ENCODE assay signal across 20 cellular contexts in the genomic region with DNA sequence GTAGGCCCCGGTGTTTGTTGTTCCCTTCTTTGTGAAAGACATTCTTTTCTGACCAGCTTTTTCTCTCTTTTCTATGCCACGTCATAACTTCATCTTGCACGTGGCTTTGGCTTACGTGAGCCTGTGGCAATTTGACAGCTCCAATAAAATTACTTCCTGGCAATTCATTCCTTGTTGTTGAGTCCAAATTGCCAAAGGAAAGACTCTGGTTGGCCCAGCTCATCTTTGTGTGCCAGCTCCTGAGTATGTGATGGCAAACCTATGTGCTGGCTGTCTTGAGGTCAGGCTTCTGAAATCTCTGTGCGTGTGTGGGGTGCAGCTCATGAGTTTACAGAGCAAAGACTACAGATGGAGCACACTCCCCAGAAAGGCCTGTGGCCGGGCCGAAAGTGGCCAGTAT.
DNase-seq lines count a peak whose midpoint lies in the region; ATAC-seq and TF ChIP-seq lines count a peak whose summit lies in the region.
"Had no signal": no experiment of that assay in that cellular context is flagged by ENCODE, and none has a peak within 500 bp of the region (broad histone marks: within the 10 kb centered on the region; RNA-seq: fewer than 3 reads in every experiment).

No MANE protein-coding gene starts in this region.

- DNase-seq in AG04449 (ENCODE audit: low read depth, low spot score) (peak; percentile 47), HS-5 (ENCODE audit: low read depth) (peak; percentile 88), amniotic epithelial cell (ENCODE audit: low read depth) (peak; percentile 70), iris pigment epithelial cell (ENCODE audit: low read depth) (peak; percentile 5), left ventricle myocardium superior (no peak), DMS153 treated with DMSO at 0.1 percent for 48 hours (lab: John Stamatoyannopoulos, UW; ENCODE audit: unreplicated experiment) (no peak)
- no peak for DNase-seq in effector CD8-positive, alpha-beta T cell (lab: John Stamatoyannopoulos, UW)
- DNase-seq: activated naive CD8-positive, alpha-beta T cell treated with anti-CD3 and anti-CD28 coated beads for 36 hours; activated T-cell treated with anti-CD3 and anti-CD28 coated beads, Interleukin-2, amount 50 U/mL, for 1 hour; esophagus squamous epithelium; KBM-7; lower lobe of right lung; NCI-H146; NCI-H524; nephron progenitor cell; RPMI8226; stimulated activated CD4-positive, alpha-beta T cell treated with anti-CD3 and anti-CD28 coated beads, Interleukin-4, amount 100 ng/mL, for 1 hour; T-helper 2 cell had no signal

- intact Hi-C loops in left ventricle myocardium superior (cut with micrococcal nuclease), result no loop called here

- POLR2A ChIA-PET in AG04449 (lab: Yijun Ruan, JAX), result no interaction called here

- TF ChIP-seq CTCF in AG04449 (IDR thresholded peaks at IDR 0.05; ENCODE audit: insufficient read depth, low read length, missing control alignments), result no peak

- no peak overlapping the region for H3K4me3 ChIP-seq in AG04449 (ENCODE audit: low read depth, low read length)
- H3K4me3 ChIP-seq: esophagus squamous epithelium, lower lobe of right lung, right atrium auricular region had no signal

- ATAC-seq in left ventricle myocardium superior (no peak), HG03159 (IDR thresholded peaks at IDR 0.05; ENCODE audit: unreplicated experiment) (no peak)
- ATAC-seq: lower lobe of right lung had no signal

- CTCF ChIA-PET in AG04449 (lab: Yijun Ruan, JAX), result interaction anchor here (1.1 to 2.5 kb wide), 2 partner anchors 16 to 51 kb away, joined by 3 to 7 read pairs; no protein-coding TSS in a partner anchor

Comparison
In these comparisons a context has a peak if more than half of its experiments do, and no peak if none do; other contexts are left out.
1. DNase-seq: peak in AG04449 (single experiment), HS-5 (single experiment), amniotic epithelial cell (single experiment) and iris pigment epithelial cell (single experiment); none in left ventricle myocardium superior (single experiment), DMS153 treated with DMSO at 0.1 percent for 48 hours (single experiment) and effector CD8-positive, alpha-beta T cell (single experiment).